ENCODE assay signal across 15 cellular contexts in genomic region chr1:227547604-227548397, GRCh38.
"Had no signal": no experiment of that assay in that cellular context is flagged by ENCODE, and none has a peak within 500 bp of the region (broad histone marks: within the 10 kb centered on the region; RNA-seq: fewer than 3 reads in every experiment).

No MANE protein-coding gene starts in this region.

- H3K4me3 ChIP-seq: esophagus squamous epithelium, heart right ventricle, left ventricle myocardium inferior, thyroid gland had no signal

- H3K9me3 ChIP-seq: thyroid gland had no signal

- H3K27ac ChIP-seq: esophagus squamous epithelium, heart right ventricle, left ventricle myocardium inferior, thyroid gland had no signal

- H3K27me3 ChIP-seq: heart right ventricle, thyroid gland had no signal

- DNase-seq: activated CD4-positive, alpha-beta memory T cell treated with anti-CD3 and anti-CD28 coated beads, Interleukin-2, amount 10 ng/mL, durations not matched to agents 7 days and 5 days; activated CD4-positive, alpha-beta T cell treated with anti-CD3 and anti-CD28 coated beads for 48 hours; activated CD4-positive, CD25-positive, alpha-beta regulatory T cell; activated naive CD4-positive, alpha-beta T cell treated with anti-CD3 and anti-CD28 coated beads, Interleukin-2, amount 50 U/mL, for 16 hours; activated T-cell treated with anti-CD3 and anti-CD28 coated beads, Interleukin-2, amount 50 U/mL, for 24 hours; effector memory CD8-positive, alpha-beta T cell; esophagus squamous epithelium; heart right ventricle; left ventricle myocardium inferior; natural killer cell; stimulated activated CD8-positive, alpha-beta memory T cell treated with anti-CD3 and anti-CD28 coated beads, Interleukin-4, amount 100 ng/mL, for 48 hours; stimulated activated naive CD4-positive, alpha-beta T cell treated with Interleukin-2 at 50 U/mL for 16 hours; T-cell; T-helper 9 cell; thyroid gland had no signal

- ATAC-seq: effector memory CD8-positive, alpha-beta T cell; heart right ventricle; T-cell had no signal

- H3K36me3 ChIP-seq: esophagus squamous epithelium, heart right ventricle, left ventricle myocardium inferior, thyroid gland had no signal
